ENCODE assay signal across 23 cellular contexts in the genomic region with DNA sequence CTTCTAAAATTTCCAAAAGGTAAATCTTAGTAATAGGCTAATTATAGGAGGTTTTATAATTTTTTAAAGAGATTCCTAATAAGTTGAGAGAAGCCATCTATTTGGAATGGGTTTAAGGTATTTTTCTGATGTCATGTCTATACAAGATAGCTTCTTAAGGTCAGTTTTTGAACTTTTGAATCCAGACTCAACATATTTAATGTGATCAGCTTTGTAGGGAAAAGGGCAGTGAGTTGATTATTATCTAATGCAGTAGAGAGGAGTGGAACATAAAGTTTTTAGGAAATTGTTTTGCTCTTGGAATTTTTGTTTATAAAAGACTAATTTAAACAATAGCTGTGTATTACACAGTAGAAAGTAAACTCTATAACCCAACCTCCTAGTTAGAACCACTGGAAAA.
DNase-seq lines count a peak whose midpoint lies in the region; ATAC-seq, FAIRE-seq and TF ChIP-seq lines count a peak whose summit lies in the region.
"Had no signal": no experiment of that assay in that cellular context is flagged by ENCODE, and none has a peak within 500 bp of the region (broad histone marks: within the 10 kb centered on the region; RNA-seq: fewer than 3 reads in every experiment).

No MANE protein-coding gene starts in this region.

- peak; percentile 23 for FAIRE-seq in RCC 7860 (lab: Jason Lieb, UNC)

- peak overlapping the region; percentile 13 for H3K4me2 ChIP-seq in smooth muscle cell

- CTCF ChIA-PET in Caco-2 (lab: Charles Lee), result interaction anchor here (0.8 to 1.1 kb wide), 2 partner anchors 11 to 97 kb away, joined by 3 to 7 read pairs; a partner anchor contains a TSS

- H3K4me3 ChIP-seq in Caco-2 (ENCODE audit: low read depth, low read length) (no peak overlapping the region), smooth muscle cell (no peak overlapping the region)
- H3K4me3 ChIP-seq: K562, SK-N-MC had no signal

- peaks cover 57% of the 10 kb centered on the region for H3K4me1 ChIP-seq in Caco-2
- H3K4me1 ChIP-seq in smooth muscle cell (ENCODE audit: low read depth), result peaks cover 35% of the 10 kb centered on the region

- H3K4me3 Mint-ChIP-seq in Caco-2 (ENCODE audit: unreplicated experiment), result peak overlapping the region; percentile 33
- H3K4me3 Mint-ChIP-seq in stimulated activated effector memory CD8-positive, alpha-beta T cell treated with anti-CD3 and anti-CD28 coated beads, Interleukin-12 subunit alpha, Interleukin-12 subunit beta, amount 100 ng/mL, for 72 hours, result no peak overlapping the region
- H3K4me3 Mint-ChIP-seq: B cell, CD14-positive monocyte, HFFc6 had no signal

- H4K20me1 ChIP-seq in smooth muscle cell (ENCODE audit: low read depth), result peaks cover 13% of the 10 kb centered on the region

- no peaks in the 10 kb centered on the region for H3K27me3 Mint-ChIP-seq in Caco-2 (ENCODE audit: insufficient read depth, unreplicated experiment)
- H3K27me3 Mint-ChIP-seq: B cell had no signal

- H3K36me3 Mint-ChIP-seq in Caco-2 (ENCODE audit: insufficient read depth, unreplicated experiment), result peaks cover 4% of the 10 kb centered on the region
- no peaks in the 10 kb centered on the region for H3K36me3 Mint-ChIP-seq in stimulated activated effector memory CD8-positive, alpha-beta T cell treated with anti-CD3 and anti-CD28 coated beads, Interleukin-12 subunit alpha, Interleukin-12 subunit beta, amount 100 ng/mL, for 72 hours
- H3K36me3 Mint-ChIP-seq: CD14-positive monocyte had no signal

- no peak overlapping the region for H3K9ac ChIP-seq in smooth muscle cell (ENCODE audit: low read depth)

- peak overlapping the region; percentile 86 for H3K27ac Mint-ChIP-seq in Caco-2 (ENCODE audit: unreplicated experiment)
- H3K27ac Mint-ChIP-seq in stimulated activated effector memory CD8-positive, alpha-beta T cell treated with anti-CD3 and anti-CD28 coated beads, Interleukin-12 subunit alpha, Interleukin-12 subunit beta, amount 100 ng/mL, for 72 hours, result no peak overlapping the region
- H3K27ac Mint-ChIP-seq: B cell, CD14-positive monocyte, HFFc6 had no signal

- no peak for DNase-seq in Caco-2
- no peak for DNase-seq in RCC 7860 (ENCODE audit: low spot score)
- no peak for DNase-seq in left lobe of liver (ENCODE audit: low spot score)
- no peak for DNase-seq in smooth muscle cell (lab: John Stamatoyannopoulos, UW; ENCODE audit: unreplicated experiment)
- DNase-seq in stimulated activated effector memory CD8-positive, alpha-beta T cell treated with anti-CD3 and anti-CD28 coated beads, Interleukin-12 subunit alpha, Interleukin-12 subunit beta, amount 100 ng/mL, for 72 hours (ENCODE audit: low spot score in 2 of 2), result no peak
- DNase-seq in iPS-NIHi11 (ENCODE audit: low spot score), result no peak
- DNase-seq: EL, GF-D8, H7, HFFc6, NCI-H1092, NCI-H1436, NCI-H187 treated with DMSO at 0.1 percent for 48 hours, NCI-H2107, NCI-H446 treated with DMSO at 0.1 percent for 48 hours, NCI-H526 treated with DMSO at 0.1 percent for 48 hours, SHP77 treated with DMSO at 0.1 percent for 48 hours had no signal

- H3K9me3 ChIP-seq in Caco-2 (no peaks in the 10 kb centered on the region), smooth muscle cell (replicated peaks; ENCODE audit: low read depth) (no peaks in the 10 kb centered on the region)

- H3K36me3 ChIP-seq in Caco-2 (ENCODE audit: control insufficient read depth, insufficient read depth, low read length) (no peaks in the 10 kb centered on the region), smooth muscle cell (ENCODE audit: low read depth) (no peaks in the 10 kb centered on the region)

- POLR2A ChIA-PET in Caco-2 (lab: Charles Lee), result interaction anchor here (0.6 kb wide), 1 partner anchor 283 kb away, joined by 3 read pairs; no protein-coding TSS in a partner anchor

- no peak overlapping the region for H3K27ac ChIP-seq in smooth muscle cell (ENCODE audit: low read depth)
- H3K27ac ChIP-seq: RWPE1, SK-N-MC had no signal

- H3K27me3 ChIP-seq in Caco-2 (replicated peaks; ENCODE audit: control insufficient read depth, insufficient read depth, low read length), result no peaks in the 10 kb centered on the region
- no peaks in the 10 kb centered on the region for H3K27me3 ChIP-seq in smooth muscle cell (ENCODE audit: low read depth)

- BruUV-seq in Caco-2 (replicated peaks; lab: Mats Ljungman, UMichigan), result TSS peak; percentile 77

- peaks cover 9% of the 10 kb centered on the region for H3K79me2 ChIP-seq in smooth muscle cell (ENCODE audit: low read depth)

- H2AFZ ChIP-seq in smooth muscle cell (ENCODE audit: low read depth), result no peak overlapping the region

- ATAC-seq in left lobe of liver (peak; percentile 34), HG02610 (IDR thresholded peaks at IDR 0.05; ENCODE audit: unreplicated experiment) (no peak)
- no peak for ATAC-seq in stimulated activated effector memory CD8-positive, alpha-beta T cell treated with anti-CD3 and anti-CD28 coated beads, Interleukin-12 subunit alpha, Interleukin-12 subunit beta, amount 100 ng/mL, for 72 hours

- intact Hi-C loops in Caco-2 (cut with micrococcal nuclease; ENCODE audit: unreplicated experiment), result loop anchor here (5.0 kb wide), 1 partner anchor 76 kb away; no protein-coding TSS in a partner anchor

- H3K4me1 Mint-ChIP-seq in Caco-2 (ENCODE audit: low read depth, unreplicated experiment), result peaks cover 21% of the 10 kb centered on the region
- peaks cover 12% of the 10 kb centered on the region for H3K4me1 Mint-ChIP-seq in stimulated activated effector memory CD8-positive, alpha-beta T cell treated with anti-CD3 and anti-CD28 coated beads, Interleukin-12 subunit alpha, Interleukin-12 subunit beta, amount 100 ng/mL, for 72 hours

- TF ChIP-seq CTCF in Caco-2 (IDR thresholded peaks at IDR 0.05; ENCODE audit: insufficient read depth in 1 of 2, low read depth in 1 of 2, low read length in 1 of 2, severe bottlenecking in 1 of 2, unreplicated experiment in 1 of 2) (no peak), smooth muscle cell (IDR thresholded peaks at IDR 0.05; ENCODE audit: borderline replicate concordance, insufficient read depth, poor library complexity, severe bottlenecking) (no peak)

- no peaks in the 10 kb centered on the region for H3K9me3 Mint-ChIP-seq in Caco-2 (ENCODE audit: unreplicated experiment)
- H3K9me3 Mint-ChIP-seq in stimulated activated effector memory CD8-positive, alpha-beta T cell treated with anti-CD3 and anti-CD28 coated beads, Interleukin-12 subunit alpha, Interleukin-12 subunit beta, amount 100 ng/mL, for 72 hours, result no peaks in the 10 kb centered on the region
- H3K9me3 Mint-ChIP-seq: CD14-positive monocyte, HFFc6 had no signal

- peaks cover 24% of the 10 kb centered on the region for H3F3A ChIP-seq in smooth muscle cell (ENCODE audit: low read depth)
